In the genomic region with DNA sequence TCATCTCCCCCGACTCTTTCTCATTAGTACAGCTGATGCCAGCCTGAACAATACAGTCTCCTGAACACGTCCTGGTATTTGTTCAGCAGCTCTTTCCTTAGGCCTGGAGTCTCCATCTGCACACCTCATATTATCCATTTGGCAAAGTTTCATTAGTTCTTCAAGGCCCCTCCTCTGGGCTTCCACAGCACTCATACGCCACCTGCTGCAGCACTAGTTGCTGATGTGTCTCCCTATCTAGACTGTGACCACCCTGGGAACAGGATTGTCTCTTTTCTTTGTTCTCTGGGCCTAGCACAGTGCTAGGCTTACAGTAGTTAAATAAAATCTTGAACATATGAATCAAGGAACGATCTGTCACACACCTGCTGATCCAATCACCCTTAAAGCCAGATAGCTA, we compare ENCODE assay signal across 22 cellular contexts. TPM values are rescaled to one million over a fixed set of nuclear protein-coding genes. Genes with fewer than 3 reads are reported as not detected.
DNase-seq lines count a peak whose midpoint lies in the region; ATAC-seq, FAIRE-seq and TF ChIP-seq lines count a peak whose summit lies in the region.
"Had no signal": no experiment of that assay in that cellular context is flagged by ENCODE, and none has a peak within 500 bp of the region (broad histone marks: within the 10 kb centered on the region; RNA-seq: fewer than 3 reads in every experiment).

No MANE protein-coding gene starts in this region.

- no peaks in the 10 kb centered on the region for H3K79me2 ChIP-seq in K562 (ENCODE audit: control insufficient read depth, insufficient read depth, low read length)

- DNase-seq in GM10266 (ENCODE audit: extremely low spot score) (no peak), NCI-H2029 treated with DMSO at 0.1 percent for 48 hours (lab: John Stamatoyannopoulos, UW) (peak; percentile 30), K562 (ENCODE audit: extremely low read depth in 1 of 4, low spot score in 3 of 4) (peak in 2 of 4 experiments; percentile 51 to 54), GM12891 (ENCODE audit: insufficient read length, low spot score) (no peak), T-cell (no peak), omental fat pad (ENCODE audit: low spot score) (no peak)
- DNase-seq: activated CD4-positive, alpha-beta T cell treated with anti-CD3 and anti-CD28 coated beads for 36 hours; AML-193; glutamatergic neuron; H9; mesendoderm; NK-92 treated with Interleukin-12 subunit alpha and Interleukin-12 subunit beta, amount 100 ng/mL, for 24 hours; nucleus accumbens; SIG-M5; stimulated activated CD4-positive, alpha-beta T cell treated with anti-CD3 and anti-CD28 coated beads, Interleukin-4, amount 100 ng/mL, for 1 hour; stimulated activated CD8-positive, alpha-beta memory T cell treated with anti-CD3 and anti-CD28 coated beads, Interleukin-4, amount 100 ng/mL, for 48 hours; T1000 had no signal

- no peak overlapping the region for H3K4me3 ChIP-seq in K562
- no peak overlapping the region for H3K4me3 ChIP-seq in rectal smooth muscle tissue (ENCODE audit: low read length)
- H3K4me3 ChIP-seq: coronary artery, thoracic aorta had no signal

- no TSS peak for BruUV-seq in K562 (replicated peaks; lab: Mats Ljungman, UMichigan)

- no peaks in the 10 kb centered on the region for H3K36me3 ChIP-seq in K562 (ENCODE audit: control insufficient read depth, insufficient read depth, low read length)
- H3K36me3 ChIP-seq in rectal smooth muscle tissue (ENCODE audit: control insufficient read depth, insufficient read depth, low read length): no peaks in the 10 kb centered on the region

- peak overlapping the region; percentile 10; the same call in 1 of the 2 replicates for H2AFZ ChIP-seq in K562 (ENCODE audit: low read depth, low read length)

- H3K27me3 ChIP-seq in K562 (ENCODE audit: control insufficient read depth in 2 of 2, insufficient read depth in 2 of 2, low read length in 2 of 2) (no peaks in the 10 kb centered on the region), rectal smooth muscle tissue (ENCODE audit: control insufficient read depth, insufficient read depth, low read length) (no peaks in the 10 kb centered on the region)

- H3K27me3 Mint-ChIP-seq in T-cell: no peaks in the 10 kb centered on the region
- H3K27me3 Mint-ChIP-seq: activated CD4-positive, alpha-beta T cell treated with anti-CD3 and anti-CD28 coated beads for 36 hours had no signal

- 32% methylated on average over 4 of the region's 4 CpGs for WGBS in K562 (ENCODE audit: insufficient coverage, low coverage, missing lambda C conversion rate)

- FAIRE-seq in K562 (lab: Jason Lieb, UNC) (peak; percentile 57), GM12891 (lab: Jason Lieb, UNC) (no peak)
- FAIRE-seq: islet of Langerhans had no signal

- no peak overlapping the region for H3K4me3 Mint-ChIP-seq in T-cell
- H3K4me3 Mint-ChIP-seq: activated CD4-positive, alpha-beta T cell treated with anti-CD3 and anti-CD28 coated beads for 36 hours; H9 had no signal

- TF ChIP-seq CTCF in GM10266 (IDR thresholded peaks at IDR 0.05; ENCODE audit: control insufficient read depth, insufficient read depth, low read depth, missing control alignments) (peak; percentile 5), K562 (IDR thresholded peaks at IDR 0.05 in 2 of 3, conservative IDR thresholded peaks at IDR 0.05 in 1 of 3; ENCODE audit: insufficient read depth in 2 of 3, low read depth in 1 of 3, low read length in 3 of 3) (peak; percentile 34 to 58 (median 46); a peak in 3 of 6 replicates), omental fat pad (IDR thresholded peaks at IDR 0.05) (no peak)

- intact Hi-C loops in K562 (cut with micrococcal nuclease): loop anchor here (1.0 to 10.0 kb wide), 4 partner anchors 20 to 264 kb away; a partner anchor contains a TSS

- CTCF ChIA-PET in K562 (lab: Yijun Ruan, JAX; ENCODE audit: low intra/inter-chr PET ratio) (no interaction called here), T-cell (lab: Charles Lee) (interaction anchor here (0.7 to 0.9 kb wide), 3 partner anchors 29 to 897 kb away, joined by 3 to 4 read pairs (median 4); no protein-coding TSS in a partner anchor)

- H3K9me3 Mint-ChIP-seq in T-cell: no peaks in the 10 kb centered on the region
- H3K9me3 Mint-ChIP-seq: H9 had no signal

- H3K4me1 ChIP-seq in K562 (replicated peaks in 1 of 2; ENCODE audit: control insufficient read depth in 2 of 2, insufficient read depth in 2 of 2, low read length in 2 of 2) (peaks cover 30 to 38% of the 10 kb centered on the region in 2 experiments), rectal smooth muscle tissue (ENCODE audit: control insufficient read depth, insufficient read depth, low read length) (peaks cover 26% of the 10 kb centered on the region)

- POLR2A ChIA-PET in K562 (lab: Yijun Ruan, JAX) (interaction anchor here (0.7 to 2.9 kb wide), 2 partner anchors 10 to 73 kb away, joined by 3 to 12 read pairs; no protein-coding TSS in a partner anchor), T-cell (lab: Charles Lee) (no interaction called here)

- in situ Hi-C loops in K562 (cut with MboI): no loop called here

- H4K20me1 ChIP-seq in K562 (replicated peaks; ENCODE audit: control insufficient read depth, insufficient read depth, low read length): no peaks in the 10 kb centered on the region

- ATAC-seq in K562: peak; percentile 79
- ATAC-seq in HG03045 (IDR thresholded peaks at IDR 0.05; ENCODE audit: unreplicated experiment): no peak
- no peak for ATAC-seq in T-cell (replicated peaks in 1 of 4)
- no peak for ATAC-seq in omental fat pad (ENCODE audit: low FRiP score)
- ATAC-seq: activated CD4-positive, alpha-beta T cell treated with anti-CD3 and anti-CD28 coated beads for 36 hours had no signal

- TF ChIP-seq RAD21 in K562 (CRISPR knock-in tag; conservative IDR thresholded peaks at IDR 0.05 in 1 of 2, IDR thresholded peaks at IDR 0.05 in 1 of 2): peak; percentile 32 to 78; a peak in 3 of 4 replicates

- H3K9ac ChIP-seq in K562 (ENCODE audit: insufficient read depth in 1 of 2, low read depth in 2 of 2, low read length in 2 of 2) (no peak overlapping the region), rectal smooth muscle tissue (ENCODE audit: low read length) (no peak overlapping the region)

- peaks cover 0 to 6% (median 0%) of the 10 kb centered on the region in 3 donors for H3K4me1 Mint-ChIP-seq in T-cell
- H3K4me1 Mint-ChIP-seq: activated CD4-positive, alpha-beta T cell treated with anti-CD3 and anti-CD28 coated beads for 36 hours; H9 had no signal

- TF ChIP-seq POLR2A in K562 (conservative IDR thresholded peaks at IDR 0.05): no peak
- TF ChIP-seq POLR2A in GM12891 (IDR thresholded peaks at IDR 0.05; ENCODE audit: low read depth, low read length): no peak

- H3K4me2 ChIP-seq in K562 (ENCODE audit: insufficient read depth, low read length): no peak overlapping the region

- H3K27ac Mint-ChIP-seq in T-cell: no peak overlapping the region
- H3K27ac Mint-ChIP-seq: activated CD4-positive, alpha-beta T cell treated with anti-CD3 and anti-CD28 coated beads for 36 hours; H9 had no signal

- TF ChIP-seq EP300 in K562 (IDR thresholded peaks at IDR 0.05; ENCODE audit: low read length): no peak

- H3K9me3 ChIP-seq in K562 (replicated peaks; ENCODE audit: control insufficient read depth, insufficient read depth, low read depth, low read length): no peaks in the 10 kb centered on the region
- H3K9me3 ChIP-seq: thoracic aorta had no signal

- H3K36me3 Mint-ChIP-seq in T-cell: peaks cover 3% of the 10 kb centered on the region

- H3K27ac ChIP-seq in K562 (ENCODE audit: extremely low read depth, low read depth, low read length): no peak overlapping the region
- peak overlapping the region; percentile 23 for H3K27ac ChIP-seq in rectal smooth muscle tissue (ENCODE audit: low read depth, low read length)

- H3K9me1 ChIP-seq in K562 (ENCODE audit: control insufficient read depth, insufficient read depth, low read length): no peaks in the 10 kb centered on the region

RNA-seq across cellular contexts. Expression of a gene that starts 17.2 kb away (rescaled TPM):
- total RNA-seq in K562 (2011; cell fraction: chromatin; rRNA removed; ENCODE audit: low replicate concordance): 0.79 and 2.3 TPM in 2 replicates
- 1.4 and 1.5 TPM in 2 replicates for total RNA-seq in K562 (2011; cell fraction: nucleolus; rRNA removed)
- total RNA-seq in K562 (2011; cell fraction: nucleoplasm; rRNA removed): 0.81 and 0.92 TPM in 2 replicates
- total RNA-seq in K562 (2014; rRNA removed): 0.09 and 0.20 TPM in 2 replicates
- total RNA-seq in K562 (2014; rRNA removed; fragmentation: Illumina TruSeq; extraction: Trizol): 0.04 and 0.06 TPM in 2 replicates
- total RNA-seq in K562 (2015; rRNA removed; fragmentation: Illumina TruSeq; extraction: Trizol): 0.14 and 0.19 TPM in 2 replicates
- total RNA-seq in K562 (2021): 0.45 and 0.49 TPM in 2 replicates
- polyA plus RNA-seq in K562 (2011; rRNA removed): 0.08 and 0.23 TPM in 2 replicates
- 0.12 and 0.16 TPM in 2 replicates for polyA plus RNA-seq in K562 (2011; cell fraction: cytosol; rRNA removed)
- polyA plus RNA-seq in K562 (2011; cell fraction: nucleus; rRNA removed): 0.74 and 1.4 TPM in 2 replicates
- 0.27 and 0.53 TPM in 2 replicates for polyA plus RNA-seq in K562 (2012)
- polyA plus RNA-seq in K562 (2014; fragmentation: Illumina TruSeq; extraction: Trizol): 0.17 and 0.18 TPM in 2 replicates
- not detected for polyA plus RNA-seq in K562 (2014; fragmentation: Nextera tagmentation; extraction: Ambion mirVana)
- polyA plus RNA-seq in K562 (2014; rRNA removed): under 0.01 and 0.19 TPM in 2 replicates
- polyA minus RNA-seq in K562 (2011; rRNA and poly(A)+ RNA removed): 0.18 and 0.21 TPM in 2 replicates
- 0.48 and 0.91 TPM in 2 replicates for polyA minus RNA-seq in K562 (2011; cell fraction: cytosol; rRNA and poly(A)+ RNA removed)
- 0.54 and 0.78 TPM in 2 replicates for polyA minus RNA-seq in K562 (2011; cell fraction: nucleus; rRNA and poly(A)+ RNA removed)
- polyA plus RNA-seq in GM12891 (2012; ENCODE audit: low read depth, missing spikeins): 0.98 TPM
- 10 to 100 TPM in 3 of 5 donors, 1 to 10 TPM in 2; 4.9 to 14.8 (median 10.4) TPM for total RNA-seq in T-cell
- 10 to 100 TPM; 12.6 to 26.3 (median 19.4) TPM for total RNA-seq in omental fat pad

RNA-seq across cellular contexts. Expression of a gene that starts 19.2 kb away (rescaled TPM):
- 85.5 and 108 TPM in 2 replicates for total RNA-seq in K562 (2011; cell fraction: chromatin; rRNA removed; ENCODE audit: low replicate concordance)
- 98.2 and 104 TPM in 2 replicates for total RNA-seq in K562 (2011; cell fraction: nucleolus; rRNA removed)
- 118 and 162 TPM in 2 replicates for total RNA-seq in K562 (2011; cell fraction: nucleoplasm; rRNA removed)
- 11.9 and 16.6 TPM in 2 replicates for total RNA-seq in K562 (2014; rRNA removed)
- total RNA-seq in K562 (2014; rRNA removed; fragmentation: Illumina TruSeq; extraction: Trizol): 7.5 TPM in 2 replicates
- 15.0 and 16.3 TPM in 2 replicates for total RNA-seq in K562 (2015; rRNA removed; fragmentation: Illumina TruSeq; extraction: Trizol)
- 45.5 and 50.2 TPM in 2 replicates for total RNA-seq in K562 (2021)
- 29.4 and 54.6 TPM in 2 replicates for polyA plus RNA-seq in K562 (2011; rRNA removed)
- polyA plus RNA-seq in K562 (2011; cell fraction: cytosol; rRNA removed): 35.7 and 56.0 TPM in 2 replicates
- 88.3 and 109 TPM in 2 replicates for polyA plus RNA-seq in K562 (2011; cell fraction: nucleus; rRNA removed)
- polyA plus RNA-seq in K562 (2012): 62.0 and 173 TPM in 2 replicates
- polyA plus RNA-seq in K562 (2014; fragmentation: Illumina TruSeq; extraction: Trizol): 59.9 and 75.8 TPM in 2 replicates
- polyA plus RNA-seq in K562 (2014; fragmentation: Nextera tagmentation; extraction: Ambion mirVana): 10 to 100 TPM in 1 of 2 experiments, 1 to 10 TPM in 1; 9.4 to 15.7 TPM
- polyA plus RNA-seq in K562 (2014; rRNA removed): 25.8 and 38.7 TPM in 2 replicates
- polyA minus RNA-seq in K562 (2011; rRNA and poly(A)+ RNA removed): 27.0 and 40.7 TPM in 2 replicates
- polyA minus RNA-seq in K562 (2011; cell fraction: cytosol; rRNA and poly(A)+ RNA removed): 42.1 and 45.9 TPM in 2 replicates
- polyA minus RNA-seq in K562 (2011; cell fraction: nucleus; rRNA and poly(A)+ RNA removed): 22.3 and 26.4 TPM in 2 replicates
- polyA plus RNA-seq in GM12891 (2012; ENCODE audit: low read depth, missing spikeins): 49.7 TPM
- total RNA-seq in T-cell: 100 to 1,000 TPM in 3 of 5 donors, 10 to 100 TPM in 2; 67.4 to 168 (median 132) TPM
- total RNA-seq in omental fat pad: 10 to 100 TPM; 73.8 to 95.0 (median 83.9) TPM

RNA-seq across cellular contexts. Expression of a gene that starts 26.4 kb away (rescaled TPM):
- 41.3 and 76.7 TPM in 2 replicates for total RNA-seq in K562 (2011; cell fraction: chromatin; rRNA removed; ENCODE audit: low replicate concordance)
- 44.1 and 46.0 TPM in 2 replicates for total RNA-seq in K562 (2011; cell fraction: nucleolus; rRNA removed)
- total RNA-seq in K562 (2011; cell fraction: nucleoplasm; rRNA removed): 51.3 and 101 TPM in 2 replicates
- total RNA-seq in K562 (2014; rRNA removed): 131 and 181 TPM in 2 replicates
- total RNA-seq in K562 (2014; rRNA removed; fragmentation: Illumina TruSeq; extraction: Trizol): 78.6 and 96.2 TPM in 2 replicates
- total RNA-seq in K562 (2015; rRNA removed; fragmentation: Illumina TruSeq; extraction: Trizol): 89.5 and 105 TPM in 2 replicates
- total RNA-seq in K562 (2021): 153 and 154 TPM in 2 replicates
- 166 and 197 TPM in 2 replicates for polyA plus RNA-seq in K562 (2011; rRNA removed)
- 173 and 272 TPM in 2 replicates for polyA plus RNA-seq in K562 (2011; cell fraction: cytosol; rRNA removed)
- polyA plus RNA-seq in K562 (2011; cell fraction: nucleus; rRNA removed): 214 and 295 TPM in 2 replicates
- 232 and 237 TPM in 2 replicates for polyA plus RNA-seq in K562 (2012)
- 120 and 148 TPM in 2 replicates for polyA plus RNA-seq in K562 (2014; fragmentation: Illumina TruSeq; extraction: Trizol)
- 10 to 100 TPM; 19.5 to 28.2 TPM for polyA plus RNA-seq in K562 (2014; fragmentation: Nextera tagmentation; extraction: Ambion mirVana)
- 121 and 186 TPM in 2 replicates for polyA plus RNA-seq in K562 (2014; rRNA removed)
- 36.3 and 56.6 TPM in 2 replicates for polyA minus RNA-seq in K562 (2011; rRNA and poly(A)+ RNA removed)
- polyA minus RNA-seq in K562 (2011; cell fraction: cytosol; rRNA and poly(A)+ RNA removed): 49.1 and 55.1 TPM in 2 replicates
- polyA minus RNA-seq in K562 (2011; cell fraction: nucleus; rRNA and poly(A)+ RNA removed): 25.6 and 30.0 TPM in 2 replicates
- 241 TPM for polyA plus RNA-seq in GM12891 (2012; ENCODE audit: low read depth, missing spikeins)
- 100 to 1,000 TPM in 4 of 5 donors, 10 to 100 TPM in 1; 99.4 to 152 (median 144) TPM for total RNA-seq in T-cell
- total RNA-seq in omental fat pad: 10 to 100 TPM; 31.9 to 52.6 (median 37.1) TPM

RNA-seq across cellular contexts. Expression of a gene that starts 34.9 kb away (rescaled TPM):
- 143 and 177 TPM in 2 replicates for total RNA-seq in K562 (2011; cell fraction: chromatin; rRNA removed; ENCODE audit: low replicate concordance)
- total RNA-seq in K562 (2011; cell fraction: nucleolus; rRNA removed): 86.9 and 104 TPM in 2 replicates
- total RNA-seq in K562 (2011; cell fraction: nucleoplasm; rRNA removed): 98.0 and 109 TPM in 2 replicates
- total RNA-seq in K562 (2014; rRNA removed) (43.3 and 54.7 TPM in 2 replicates), K562 (2014; rRNA removed; fragmentation: Illumina TruSeq; extraction: Trizol) (47.0 and 50.4 TPM in 2 replicates), K562 (2015; rRNA removed; fragmentation: Illumina TruSeq; extraction: Trizol) (57.3 and 59.0 TPM in 2 replicates), K562 (2021) (57.9 and 58.9 TPM in 2 replicates), T-cell (100 to 1,000 TPM in 2 of 5 donors, 10 to 100 TPM in 3; 49.3 to 111 (median 99.4) TPM), omental fat pad (100 to 1,000 TPM in 3 of 4 donors, 10 to 100 TPM in 1; 92.1 to 189 (median 118) TPM)
- polyA plus RNA-seq in K562 (2011; rRNA removed) (95.9 and 108 TPM in 2 replicates), K562 (2014; fragmentation: Illumina TruSeq; extraction: Trizol) (83.6 and 86.9 TPM in 2 replicates), K562 (2014; fragmentation: Nextera tagmentation; extraction: Ambion mirVana) (10 to 100 TPM; 49.3 to 85.1 TPM), K562 (2014; rRNA removed) (54.5 and 57.3 TPM in 2 replicates)
- 106 and 115 TPM in 2 replicates for polyA plus RNA-seq in K562 (2011; cell fraction: cytosol; rRNA removed)
- 190 and 247 TPM in 2 replicates for polyA plus RNA-seq in K562 (2011; cell fraction: nucleus; rRNA removed)
- 56.9 and 91.3 TPM in 2 replicates for polyA plus RNA-seq in K562 (2012)
- 81.2 and 84.6 TPM in 2 replicates for polyA minus RNA-seq in K562 (2011; rRNA and poly(A)+ RNA removed)
- polyA minus RNA-seq in K562 (2011; cell fraction: cytosol; rRNA and poly(A)+ RNA removed): 31.6 and 38.1 TPM in 2 replicates
- polyA minus RNA-seq in K562 (2011; cell fraction: nucleus; rRNA and poly(A)+ RNA removed): 49.8 and 82.9 TPM in 2 replicates
- 56.8 TPM for polyA plus RNA-seq in GM12891 (2012; ENCODE audit: low read depth, missing spikeins)

RNA-seq across cellular contexts. Expression of a gene that starts 35.0 kb away (rescaled TPM):
- total RNA-seq in K562 (2011; cell fraction: chromatin; rRNA removed; ENCODE audit: low replicate concordance): 45.2 and 53.8 TPM in 2 replicates
- total RNA-seq in K562 (2011; cell fraction: nucleolus; rRNA removed): 28.2 and 28.5 TPM in 2 replicates
- total RNA-seq in K562 (2011; cell fraction: nucleoplasm; rRNA removed): 33.8 and 40.3 TPM in 2 replicates
- 27.9 and 47.5 TPM in 2 replicates for total RNA-seq in K562 (2014; rRNA removed)
- total RNA-seq in K562 (2014; rRNA removed; fragmentation: Illumina TruSeq; extraction: Trizol): 33.5 and 37.0 TPM in 2 replicates
- 31.5 and 32.6 TPM in 2 replicates for total RNA-seq in K562 (2015; rRNA removed; fragmentation: Illumina TruSeq; extraction: Trizol)
- total RNA-seq in K562 (2021): 41.0 and 47.2 TPM in 2 replicates
- polyA plus RNA-seq in K562 (2011; rRNA removed): 28.1 and 29.8 TPM in 2 replicates
- polyA plus RNA-seq in K562 (2011; cell fraction: cytosol; rRNA removed): 10.9 and 15.1 TPM in 2 replicates
- polyA plus RNA-seq in K562 (2011; cell fraction: nucleus; rRNA removed): 30.2 and 30.7 TPM in 2 replicates
- polyA plus RNA-seq in K562 (2012): 22.8 and 24.8 TPM in 2 replicates
- polyA plus RNA-seq in K562 (2014; fragmentation: Illumina TruSeq; extraction: Trizol): 34.6 and 47.3 TPM in 2 replicates
- polyA plus RNA-seq in K562 (2014; fragmentation: Nextera tagmentation; extraction: Ambion mirVana): 10 to 100 TPM in 1 of 2 experiments, 1 to 10 TPM in 1; 5.7 to 11.4 TPM
- 26.1 and 33.4 TPM in 2 replicates for polyA plus RNA-seq in K562 (2014; rRNA removed)
- 19.2 and 20.6 TPM in 2 replicates for polyA minus RNA-seq in K562 (2011; rRNA and poly(A)+ RNA removed)
- polyA minus RNA-seq in K562 (2011; cell fraction: cytosol; rRNA and poly(A)+ RNA removed): 8.9 and 17.8 TPM in 2 replicates
- polyA minus RNA-seq in K562 (2011; cell fraction: nucleus; rRNA and poly(A)+ RNA removed): 29.8 and 39.9 TPM in 2 replicates
- polyA plus RNA-seq in GM12891 (2012; ENCODE audit: low read depth, missing spikeins): 15.0 TPM
- 10 to 100 TPM; 24.5 to 35.5 (median 32.2) TPM for total RNA-seq in T-cell
- 10 to 100 TPM; 16.9 to 30.4 (median 19.3) TPM for total RNA-seq in omental fat pad

Comparison
In these comparisons a context has a peak if more than half of its experiments do, and no peak if none do; other contexts are left out.
1. CTCF ChIP-seq: peak in GM10266 (single experiment) and K562 (3 of 3); none in omental fat pad (0 of 3).